Comparison of ENCODE assay signal across 1 cellular context in genomic region chr2:8573234-8573941, GRCh38.
TF ChIP-seq lines count a peak whose summit lies in the region.

No MANE protein-coding gene starts in this region.

TF ChIP-seq in HepG2, 621 proteins besides CTCF, POLR2A, EP300 and RAD21 (continued from another document and continues in another):
- TF ChIP-seq, protein P1, sequence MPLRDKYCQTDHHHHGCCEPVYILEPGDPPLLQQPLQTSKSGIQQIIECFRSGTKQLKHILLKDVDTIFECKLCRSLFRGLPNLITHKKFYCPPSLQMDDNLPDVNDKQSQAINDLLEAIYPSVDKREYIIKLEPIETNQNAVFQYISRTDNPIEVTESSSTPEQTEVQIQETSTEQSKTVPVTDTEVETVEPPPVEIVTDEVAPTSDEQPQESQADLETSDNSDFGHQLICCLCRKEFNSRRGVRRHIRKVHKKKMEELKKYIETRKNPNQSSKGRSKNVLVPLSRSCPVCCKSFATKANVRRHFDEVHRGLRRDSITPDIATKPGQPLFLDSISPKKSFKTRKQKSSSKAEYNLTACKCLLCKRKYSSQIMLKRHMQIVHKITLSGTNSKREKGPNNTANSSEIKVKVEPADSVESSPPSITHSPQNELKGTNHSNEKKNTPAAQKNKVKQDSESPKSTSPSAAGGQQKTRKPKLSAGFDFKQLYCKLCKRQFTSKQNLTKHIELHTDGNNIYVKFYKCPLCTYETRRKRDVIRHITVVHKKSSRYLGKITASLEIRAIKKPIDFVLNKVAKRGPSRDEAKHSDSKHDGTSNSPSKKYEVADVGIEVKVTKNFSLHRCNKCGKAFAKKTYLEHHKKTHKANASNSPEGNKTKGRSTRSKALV (CRISPR knock-in tag; IDR thresholded peaks at IDR 0.05), result 0 out of 2 replicates have a peak, but pooled peaks have one; percentile 56
- TF ChIP-seq, protein P2, sequence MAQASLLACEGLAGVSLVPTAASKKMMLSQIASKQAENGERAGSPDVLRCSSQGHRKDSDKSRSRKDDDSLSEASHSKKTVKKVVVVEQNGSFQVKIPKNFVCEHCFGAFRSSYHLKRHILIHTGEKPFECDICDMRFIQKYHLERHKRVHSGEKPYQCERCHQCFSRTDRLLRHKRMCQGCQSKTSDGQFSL (CRISPR knock-in tag; IDR thresholded peaks at IDR 0.05), result no peak
- TF ChIP-seq BRD4 (CRISPR knock-in tag; IDR thresholded peaks at IDR 0.05) (no peak; the same call in 1 of the 2 replicates), KLF11 (CRISPR knock-in tag; IDR thresholded peaks at IDR 0.05) (no peak), GFI1 (CRISPR knock-in tag; IDR thresholded peaks at IDR 0.05; ENCODE audit: borderline replicate concordance) (no peak), ZNF331 (CRISPR knock-in tag; IDR thresholded peaks at IDR 0.05) (no peak), KDM1A (CRISPR knock-in tag; IDR thresholded peaks at IDR 0.05) (no peak), KMT2B (CRISPR knock-in tag; IDR thresholded peaks at IDR 0.05) (no peak), CREB3 (CRISPR knock-in tag; IDR thresholded peaks at IDR 0.05) (no peak), ATF4 (CRISPR knock-in tag; IDR thresholded peaks at IDR 0.05) (peak; percentile 47 to 98; a peak in 3 of 4 replicates), ZNF44 (CRISPR knock-in tag; IDR thresholded peaks at IDR 0.05) (no peak), E2F2 (CRISPR knock-in tag; IDR thresholded peaks at IDR 0.05; ENCODE audit: borderline replicate concordance) (no peak), HNF4A (CRISPR knock-in tag; IDR thresholded peaks at IDR 0.05) (no peak), ZNF367 (CRISPR knock-in tag; IDR thresholded peaks at IDR 0.05; ENCODE audit: borderline replicate concordance) (no peak), ZNF512 (CRISPR knock-in tag; IDR thresholded peaks at IDR 0.05) (no peak), ZFP90 (CRISPR knock-in tag; IDR thresholded peaks at IDR 0.05; ENCODE audit: borderline replicate concordance) (no peak; the same call in 1 of the 2 replicates), TRIM22 (IDR thresholded peaks at IDR 0.05) (no peak), ARNT2 (CRISPR knock-in tag; IDR thresholded peaks at IDR 0.05; ENCODE audit: low read depth) (peak; percentile 84; the same call in 1 of the 2 replicates), NFE2L1 (CRISPR knock-in tag; IDR thresholded peaks at IDR 0.05; ENCODE audit: borderline replicate concordance) (no peak), SP1 (IDR thresholded peaks at IDR 0.05) (no peak), SP1 (CRISPR knock-in tag; IDR thresholded peaks at IDR 0.05) (no peak), SIN3A (IDR thresholded peaks at IDR 0.05; ENCODE audit: borderline replicate concordance, low read depth, low read length) (no peak), SMC3 (IDR thresholded peaks at IDR 0.05; ENCODE audit: low read length) (no peak), CHCHD3 (CRISPR knock-in tag; IDR thresholded peaks at IDR 0.05) (peak; percentile 75; the same call in 1 of the 2 replicates), DNMT1 (CRISPR knock-in tag; IDR thresholded peaks at IDR 0.05) (no peak), ZNF235 (CRISPR knock-in tag; IDR thresholded peaks at IDR 0.05; ENCODE audit: borderline replicate concordance) (no peak), CCAR2 (optimal IDR thresholded peaks at IDR 0.05; ENCODE audit: low read depth, low read length) (no peak), HOXA3 (CRISPR knock-in tag; IDR thresholded peaks at IDR 0.05) (no peak), RARA (CRISPR knock-in tag; IDR thresholded peaks at IDR 0.05) (no peak; the same call in 1 of the 2 replicates), PHB2 (IDR thresholded peaks at IDR 0.05; ENCODE audit: partially characterized antibody) (no peak), ZSCAN12 (CRISPR knock-in tag; IDR thresholded peaks at IDR 0.05) (no peak)
- TF ChIP-seq, protein P3, sequence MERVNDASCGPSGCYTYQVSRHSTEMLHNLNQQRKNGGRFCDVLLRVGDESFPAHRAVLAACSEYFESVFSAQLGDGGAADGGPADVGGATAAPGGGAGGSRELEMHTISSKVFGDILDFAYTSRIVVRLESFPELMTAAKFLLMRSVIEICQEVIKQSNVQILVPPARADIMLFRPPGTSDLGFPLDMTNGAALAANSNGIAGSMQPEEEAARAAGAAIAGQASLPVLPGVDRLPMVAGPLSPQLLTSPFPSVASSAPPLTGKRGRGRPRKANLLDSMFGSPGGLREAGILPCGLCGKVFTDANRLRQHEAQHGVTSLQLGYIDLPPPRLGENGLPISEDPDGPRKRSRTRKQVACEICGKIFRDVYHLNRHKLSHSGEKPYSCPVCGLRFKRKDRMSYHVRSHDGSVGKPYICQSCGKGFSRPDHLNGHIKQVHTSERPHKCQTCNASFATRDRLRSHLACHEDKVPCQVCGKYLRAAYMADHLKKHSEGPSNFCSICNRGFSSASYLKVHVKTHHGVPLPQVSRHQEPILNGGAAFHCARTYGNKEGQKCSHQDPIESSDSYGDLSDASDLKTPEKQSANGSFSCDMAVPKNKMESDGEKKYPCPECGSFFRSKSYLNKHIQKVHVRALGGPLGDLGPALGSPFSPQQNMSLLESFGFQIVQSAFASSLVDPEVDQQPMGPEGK (CRISPR knock-in tag; IDR thresholded peaks at IDR 0.05), result 0 out of 2 replicates have a peak, but pooled peaks have one; percentile 25
- TF ChIP-seq, protein P4, sequence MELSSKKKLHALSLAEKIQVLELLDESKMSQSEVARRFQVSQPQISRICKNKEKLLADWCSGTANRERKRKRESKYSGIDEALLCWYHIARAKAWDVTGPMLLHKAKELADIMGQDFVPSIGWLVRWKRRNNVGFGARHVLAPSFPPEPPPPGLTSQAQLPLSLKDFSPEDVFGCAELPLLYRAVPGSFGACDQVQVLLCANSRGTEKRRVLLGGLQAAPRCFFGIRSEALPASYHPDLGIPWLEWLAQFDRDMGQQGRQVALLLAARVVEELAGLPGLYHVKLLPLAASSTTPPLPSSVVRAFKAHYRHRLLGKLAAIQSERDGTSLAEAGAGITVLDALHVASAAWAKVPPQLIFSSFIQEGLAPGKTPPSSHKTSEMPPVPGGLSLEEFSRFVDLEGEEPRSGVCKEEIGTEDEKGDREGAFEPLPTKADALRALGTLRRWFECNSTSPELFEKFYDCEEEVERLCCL (CRISPR knock-in tag; IDR thresholded peaks at IDR 0.05; ENCODE audit: borderline replicate concordance), result no peak; the same call in 1 of the 2 replicates
- TF ChIP-seq, protein P5, sequence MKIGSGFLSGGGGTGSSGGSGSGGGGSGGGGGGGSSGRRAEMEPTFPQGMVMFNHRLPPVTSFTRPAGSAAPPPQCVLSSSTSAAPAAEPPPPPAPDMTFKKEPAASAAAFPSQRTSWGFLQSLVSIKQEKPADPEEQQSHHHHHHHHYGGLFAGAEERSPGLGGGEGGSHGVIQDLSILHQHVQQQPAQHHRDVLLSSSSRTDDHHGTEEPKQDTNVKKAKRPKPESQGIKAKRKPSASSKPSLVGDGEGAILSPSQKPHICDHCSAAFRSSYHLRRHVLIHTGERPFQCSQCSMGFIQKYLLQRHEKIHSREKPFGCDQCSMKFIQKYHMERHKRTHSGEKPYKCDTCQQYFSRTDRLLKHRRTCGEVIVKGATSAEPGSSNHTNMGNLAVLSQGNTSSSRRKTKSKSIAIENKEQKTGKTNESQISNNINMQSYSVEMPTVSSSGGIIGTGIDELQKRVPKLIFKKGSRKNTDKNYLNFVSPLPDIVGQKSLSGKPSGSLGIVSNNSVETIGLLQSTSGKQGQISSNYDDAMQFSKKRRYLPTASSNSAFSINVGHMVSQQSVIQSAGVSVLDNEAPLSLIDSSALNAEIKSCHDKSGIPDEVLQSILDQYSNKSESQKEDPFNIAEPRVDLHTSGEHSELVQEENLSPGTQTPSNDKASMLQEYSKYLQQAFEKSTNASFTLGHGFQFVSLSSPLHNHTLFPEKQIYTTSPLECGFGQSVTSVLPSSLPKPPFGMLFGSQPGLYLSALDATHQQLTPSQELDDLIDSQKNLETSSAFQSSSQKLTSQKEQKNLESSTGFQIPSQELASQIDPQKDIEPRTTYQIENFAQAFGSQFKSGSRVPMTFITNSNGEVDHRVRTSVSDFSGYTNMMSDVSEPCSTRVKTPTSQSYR (CRISPR knock-in tag; IDR thresholded peaks at IDR 0.05; ENCODE audit: borderline replicate concordance), result peak; percentile 92
- TF ChIP-seq, protein P6, sequence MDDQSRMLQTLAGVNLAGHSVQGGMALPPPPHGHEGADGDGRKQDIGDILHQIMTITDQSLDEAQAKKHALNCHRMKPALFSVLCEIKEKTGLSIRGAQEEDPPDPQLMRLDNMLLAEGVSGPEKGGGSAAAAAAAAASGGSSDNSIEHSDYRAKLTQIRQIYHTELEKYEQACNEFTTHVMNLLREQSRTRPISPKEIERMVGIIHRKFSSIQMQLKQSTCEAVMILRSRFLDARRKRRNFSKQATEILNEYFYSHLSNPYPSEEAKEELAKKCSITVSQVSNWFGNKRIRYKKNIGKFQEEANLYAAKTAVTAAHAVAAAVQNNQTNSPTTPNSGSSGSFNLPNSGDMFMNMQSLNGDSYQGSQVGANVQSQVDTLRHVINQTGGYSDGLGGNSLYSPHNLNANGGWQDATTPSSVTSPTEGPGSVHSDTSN (CRISPR knock-in tag; IDR thresholded peaks at IDR 0.05; ENCODE audit: borderline replicate concordance), result no peak
- TF ChIP-seq, protein P7, sequence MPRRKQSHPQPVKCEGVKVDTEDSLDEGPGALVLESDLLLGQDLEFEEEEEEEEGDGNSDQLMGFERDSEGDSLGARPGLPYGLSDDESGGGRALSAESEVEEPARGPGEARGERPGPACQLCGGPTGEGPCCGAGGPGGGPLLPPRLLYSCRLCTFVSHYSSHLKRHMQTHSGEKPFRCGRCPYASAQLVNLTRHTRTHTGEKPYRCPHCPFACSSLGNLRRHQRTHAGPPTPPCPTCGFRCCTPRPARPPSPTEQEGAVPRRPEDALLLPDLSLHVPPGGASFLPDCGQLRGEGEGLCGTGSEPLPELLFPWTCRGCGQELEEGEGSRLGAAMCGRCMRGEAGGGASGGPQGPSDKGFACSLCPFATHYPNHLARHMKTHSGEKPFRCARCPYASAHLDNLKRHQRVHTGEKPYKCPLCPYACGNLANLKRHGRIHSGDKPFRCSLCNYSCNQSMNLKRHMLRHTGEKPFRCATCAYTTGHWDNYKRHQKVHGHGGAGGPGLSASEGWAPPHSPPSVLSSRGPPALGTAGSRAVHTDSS (CRISPR knock-in tag; conservative IDR thresholded peaks at IDR 0.05), result no peak
- TF ChIP-seq, protein P8, sequence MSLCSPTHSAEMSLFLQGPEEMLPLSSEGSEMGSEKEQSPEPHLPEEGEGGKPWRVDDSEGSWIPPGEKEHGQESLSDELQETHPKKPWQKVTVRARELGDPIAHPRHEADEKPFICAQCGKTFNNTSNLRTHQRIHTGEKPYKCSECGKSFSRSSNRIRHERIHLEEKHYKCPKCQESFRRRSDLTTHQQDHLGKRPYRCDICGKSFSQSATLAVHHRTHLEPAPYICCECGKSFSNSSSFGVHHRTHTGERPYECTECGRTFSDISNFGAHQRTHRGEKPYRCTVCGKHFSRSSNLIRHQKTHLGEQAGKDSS (CRISPR knock-in tag; IDR thresholded peaks at IDR 0.05; ENCODE audit: borderline replicate concordance, low read depth), result no peak
- TF ChIP-seq, protein P9, sequence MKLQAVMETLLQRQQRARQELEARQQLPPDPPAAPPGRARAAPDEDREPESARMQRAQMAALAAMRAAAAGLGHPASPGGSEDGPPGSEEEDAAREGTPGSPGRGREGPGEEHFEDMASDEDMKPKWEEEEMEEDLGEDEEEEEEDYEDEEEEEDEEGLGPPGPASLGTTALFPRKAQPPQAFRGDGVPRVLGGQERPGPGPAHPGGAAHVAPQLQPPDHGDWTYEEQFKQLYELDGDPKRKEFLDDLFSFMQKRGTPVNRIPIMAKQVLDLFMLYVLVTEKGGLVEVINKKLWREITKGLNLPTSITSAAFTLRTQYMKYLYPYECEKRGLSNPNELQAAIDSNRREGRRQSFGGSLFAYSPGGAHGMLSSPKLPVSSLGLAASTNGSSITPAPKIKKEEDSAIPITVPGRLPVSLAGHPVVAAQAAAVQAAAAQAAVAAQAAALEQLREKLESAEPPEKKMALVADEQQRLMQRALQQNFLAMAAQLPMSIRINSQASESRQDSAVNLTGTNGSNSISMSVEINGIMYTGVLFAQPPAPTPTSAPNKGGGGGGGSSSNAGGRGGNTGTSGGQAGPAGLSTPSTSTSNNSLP (IDR thresholded peaks at IDR 0.05; ENCODE audit: low read depth, low read length), result no peak
